ENCODE assay signal across 12 cellular contexts in the genomic region with DNA sequence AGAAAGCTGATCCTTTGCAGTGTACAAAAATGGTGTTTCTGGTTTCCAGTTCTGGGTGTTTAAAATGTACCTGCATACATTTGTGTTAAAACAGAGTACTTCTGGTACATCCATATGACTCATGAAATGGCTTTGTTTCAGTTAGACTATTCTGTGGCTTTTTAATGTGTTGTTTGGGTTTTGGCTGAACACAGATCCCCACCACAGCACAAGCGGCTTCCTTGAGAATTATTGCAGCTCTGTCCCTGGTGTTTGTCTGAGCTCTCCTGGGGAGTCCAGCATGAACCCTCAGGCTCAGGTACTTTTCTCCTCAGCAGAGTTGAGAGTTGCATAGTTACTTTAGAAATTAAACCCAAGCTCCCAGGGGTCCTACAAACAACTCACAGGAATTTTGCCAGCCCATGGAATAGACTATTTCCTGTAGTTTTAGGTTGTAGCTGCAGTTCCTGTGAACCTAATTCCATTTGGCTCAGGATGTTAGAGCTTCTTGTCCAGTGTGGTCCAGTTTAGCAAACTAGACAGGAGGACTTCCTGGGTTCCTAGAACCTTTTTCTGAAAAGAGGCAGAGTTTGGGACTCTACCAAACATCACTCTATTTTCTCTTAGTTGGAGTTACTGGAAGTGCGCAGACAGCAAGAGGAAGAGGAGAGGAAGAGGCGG.
A peak's percentile ranks its signal among the peaks of the same experiment; 100 is the strongest.
DNase-seq lines count a peak whose midpoint lies in the region; ATAC-seq and TF ChIP-seq lines count a peak whose summit lies in the region.
"Had no signal": no experiment of that assay in that cellular context is flagged by ENCODE, and none has a peak within 500 bp of the region (broad histone marks: within the 10 kb centered on the region; RNA-seq: fewer than 3 reads in every experiment).

No MANE protein-coding gene starts in this region.

- 71 to 100% methylated on average over 1 of the region's 3 CpGs for WGBS in gastroesophageal sphincter (ENCODE audit: low coverage in 1 of 2), 2 donors
- WGBS in stomach, 5 donors, result 78 to 87% (median 85%) methylated on average over 3 of the region's 3 CpGs

- H3K27me3 ChIP-seq in gastroesophageal sphincter, result no peaks in the 10 kb centered on the region
- no peaks in the 10 kb centered on the region for H3K27me3 ChIP-seq in stomach

- H3K4me3 Mint-ChIP-seq in activated T-cell treated with anti-CD3 and anti-CD28 coated beads, Interleukin-2, amount 50 U/mL, for 72 hours, result peak overlapping the region; percentile 51 to 87
- H3K4me3 Mint-ChIP-seq in activated CD4-positive, alpha-beta memory T cell treated with anti-CD3 and anti-CD28 coated beads, Interleukin-2, amount 10 ng/mL, durations not matched to agents 7 days and 5 days, result no peak overlapping the region

- TF ChIP-seq EP300 in gastroesophageal sphincter (IDR thresholded peaks at IDR 0.05) (no peak), stomach (IDR thresholded peaks at IDR 0.05) (no peak)

- ATAC-seq in activated T-cell treated with anti-CD3 and anti-CD28 coated beads, Interleukin-2, amount 50 U/mL, for 72 hours (replicated peaks in 1 of 2), result peak; percentile 90 to 91
- ATAC-seq in gastroesophageal sphincter, result no peak
- ATAC-seq in HG03135 (IDR thresholded peaks at IDR 0.05; ENCODE audit: unreplicated experiment), result no peak

- TF ChIP-seq CTCF in gastroesophageal sphincter (IDR thresholded peaks at IDR 0.05), result no peak
- TF ChIP-seq CTCF in stomach (IDR thresholded peaks at IDR 0.05), result no peak

- no peaks in the 10 kb centered on the region for H3K9me3 Mint-ChIP-seq in activated T-cell treated with anti-CD3 and anti-CD28 coated beads, Interleukin-2, amount 50 U/mL, for 72 hours
- no peaks in the 10 kb centered on the region for H3K9me3 Mint-ChIP-seq in activated CD4-positive, alpha-beta memory T cell treated with anti-CD3 and anti-CD28 coated beads, Interleukin-2, amount 10 ng/mL, durations not matched to agents 7 days and 5 days

- DNase-seq in activated T-cell treated with anti-CD3 and anti-CD28 coated beads, Interleukin-2, amount 50 U/mL, for 72 hours, result peak; percentile 37 to 41
- DNase-seq in activated T-cell treated with anti-CD3 and anti-CD28 coated beads for 4 hours, result no peak
- DNase-seq in activated CD4-positive, alpha-beta memory T cell treated with anti-CD3 and anti-CD28 coated beads, Interleukin-2, amount 10 ng/mL, durations not matched to agents 7 days and 5 days, result peak; percentile 41
- DNase-seq in stomach, result no peak
- DNase-seq in COLO668 (lab: John Stamatoyannopoulos, UW; ENCODE audit: unreplicated experiment), result no peak
- no peak for DNase-seq in NK-92 (lab: John Stamatoyannopoulos, UW; ENCODE audit: unreplicated experiment)
- DNase-seq: activated effector memory CD4-positive, alpha-beta T cell treated with anti-CD3 and anti-CD28 coated beads, Interleukin-2, amount 50 U/mL, for 16 hours; left cardiac atrium; NCI-H1436 treated with DMSO at 0.1 percent for 48 hours; OCI-M1 had no signal

- H3K27me3 Mint-ChIP-seq in activated T-cell treated with anti-CD3 and anti-CD28 coated beads, Interleukin-2, amount 50 U/mL, for 72 hours (ENCODE audit: low read depth), result no peaks in the 10 kb centered on the region
- H3K27me3 Mint-ChIP-seq in activated CD4-positive, alpha-beta memory T cell treated with anti-CD3 and anti-CD28 coated beads, Interleukin-2, amount 10 ng/mL, durations not matched to agents 7 days and 5 days, result no peaks in the 10 kb centered on the region

- CTCF ChIA-PET in activated CD4-positive, alpha-beta memory T cell treated with anti-CD3 and anti-CD28 coated beads, Interleukin-2, amount 10 ng/mL, durations not matched to agents 7 days and 5 days (lab: Charles Lee), result interaction anchor here (0.7 to 3.3 kb wide), 17 partner anchors 8 to 355 kb away, joined by 3 to 24 read pairs (median 4); no protein-coding TSS in a partner anchor

- peak overlapping the region; percentile 86 for H3K27ac Mint-ChIP-seq in activated T-cell treated with anti-CD3 and anti-CD28 coated beads, Interleukin-2, amount 50 U/mL, for 72 hours
- peak overlapping the region; percentile 47 for H3K27ac Mint-ChIP-seq in activated CD4-positive, alpha-beta memory T cell treated with anti-CD3 and anti-CD28 coated beads, Interleukin-2, amount 10 ng/mL, durations not matched to agents 7 days and 5 days

- H3K4me3 ChIP-seq in gastroesophageal sphincter (no peak overlapping the region), stomach (no peak overlapping the region)

- H3K4me1 Mint-ChIP-seq in activated T-cell treated with anti-CD3 and anti-CD28 coated beads, Interleukin-2, amount 50 U/mL, for 72 hours (ENCODE audit: low read depth), result peaks cover 16% of the 10 kb centered on the region
- peaks cover 21% of the 10 kb centered on the region for H3K4me1 Mint-ChIP-seq in activated CD4-positive, alpha-beta memory T cell treated with anti-CD3 and anti-CD28 coated beads, Interleukin-2, amount 10 ng/mL, durations not matched to agents 7 days and 5 days

- POLR2A ChIA-PET in activated CD4-positive, alpha-beta memory T cell treated with anti-CD3 and anti-CD28 coated beads, Interleukin-2, amount 10 ng/mL, durations not matched to agents 7 days and 5 days (lab: Charles Lee), result interaction anchor here (0.7 to 1.9 kb wide), 5 partner anchors 18 to 100 kb away, joined by 3 to 5 read pairs (median 4); no protein-coding TSS in a partner anchor

- TF ChIP-seq POLR2A in gastroesophageal sphincter (IDR thresholded peaks at IDR 0.05) (no peak), stomach (IDR thresholded peaks at IDR 0.05) (no peak)

- H3K27ac ChIP-seq in gastroesophageal sphincter, result peak overlapping the region in 3 of 4 donors; percentile 18 to 52 (median 52)
- H3K27ac ChIP-seq in stomach, result peak overlapping the region; percentile 11 to 59 (median 29)

- H3K36me3 ChIP-seq in gastroesophageal sphincter (peaks cover 7 to 100% of the 10 kb centered on the region in 2 donors), stomach (peaks cover 75 to 100% (median 99%) of the 10 kb centered on the region in 4 donors)

- H3K9me3 ChIP-seq in gastroesophageal sphincter (no peaks in the 10 kb centered on the region), stomach (no peaks in the 10 kb centered on the region)

- intact Hi-C loops in stomach (cut with DNase I; ENCODE audit: low total_unique reads), result loop anchor here (10.0 kb wide), 1 partner anchor 46 kb away; no protein-coding TSS in a partner anchor

- peaks cover 16 to 53% of the 10 kb centered on the region in 2 donors for H3K36me3 Mint-ChIP-seq in activated T-cell treated with anti-CD3 and anti-CD28 coated beads, Interleukin-2, amount 50 U/mL, for 72 hours (ENCODE audit: insufficient read depth in 2 of 2)
- peaks cover 92% of the 10 kb centered on the region for H3K36me3 Mint-ChIP-seq in activated CD4-positive, alpha-beta memory T cell treated with anti-CD3 and anti-CD28 coated beads, Interleukin-2, amount 10 ng/mL, durations not matched to agents 7 days and 5 days (ENCODE audit: low read depth)

- peaks cover 0 to 18% (median 3%) of the 10 kb centered on the region in 3 donors for H3K4me1 ChIP-seq in gastroesophageal sphincter
- peaks cover 0 to 17% (median 8%) of the 10 kb centered on the region in 4 donors for H3K4me1 ChIP-seq in stomach

Comparison
In these comparisons a context has a peak if more than half of its experiments do, and no peak if none do; other contexts are left out.
1. DNase-seq: peak in activated T-cell treated with anti-CD3 and anti-CD28 coated beads, Interleukin-2, amount 50 U/mL, for 72 hours (2 of 2) and activated CD4-positive, alpha-beta memory T cell treated with anti-CD3 and anti-CD28 coated beads, Interleukin-2, amount 10 ng/mL, durations not matched to agents 7 days and 5 days (single experiment); none in activated T-cell treated with anti-CD3 and anti-CD28 coated beads for 4 hours (single experiment), stomach (single experiment), COLO668 (single experiment) and NK-92 (single experiment).
2. ATAC-seq: peak in activated T-cell treated with anti-CD3 and anti-CD28 coated beads, Interleukin-2, amount 50 U/mL, for 72 hours (2 of 2); none in gastroesophageal sphincter (single experiment) and HG03135 (single experiment).